Comparison of ENCODE assay signal across 1 cellular context in genomic region chr21:45075606-45076244, GRCh38.
TF ChIP-seq lines count a peak whose summit lies in the region.

No MANE protein-coding gene starts in this region.

TF ChIP-seq in K562, 482 proteins besides CTCF, POLR2A, EP300 and RAD21 (continued from another document):
- TF ChIP-seq TGIF2 (CRISPR knock-in tag; IDR thresholded peaks at IDR 0.05): no peak
- no peak for TF ChIP-seq RNF219 (CRISPR knock-in tag; IDR thresholded peaks at IDR 0.05)
- no peak for TF ChIP-seq MITF (IDR thresholded peaks at IDR 0.05)
- no peak for TF ChIP-seq MTF1 (CRISPR knock-in tag; IDR thresholded peaks at IDR 0.05; ENCODE audit: borderline replicate concordance)
- TF ChIP-seq CTCFL (IDR thresholded peaks at IDR 0.05; ENCODE audit: borderline replicate concordance, insufficient read depth, low read depth, low read length, poor library complexity, severe bottlenecking): no peak
- no peak for TF ChIP-seq ZNF124 (CRISPR knock-in tag; IDR thresholded peaks at IDR 0.05)
- no peak for TF ChIP-seq ZBTB33 (CRISPR knock-in tag; IDR thresholded peaks at IDR 0.05)
- no peak for TF ChIP-seq ZNF395 (CRISPR knock-in tag; IDR thresholded peaks at IDR 0.05)
- TF ChIP-seq SLC30A9 (CRISPR knock-in tag; IDR thresholded peaks at IDR 0.05): no peak
- no peak for TF ChIP-seq SREBF1 (IDR thresholded peaks at IDR 0.05; ENCODE audit: borderline replicate concordance, low read depth, low read length)
- TF ChIP-seq MBD1 (CRISPR knock-in tag; IDR thresholded peaks at IDR 0.05): peak; percentile 87
- 0 out of 2 replicates have a peak, but pooled peaks have one; percentile 25 for TF ChIP-seq HMBOX1 (IDR thresholded peaks at IDR 0.05)
- no peak for TF ChIP-seq TCF7 (IDR thresholded peaks at IDR 0.05; ENCODE audit: borderline replicate concordance)
- no peak for TF ChIP-seq ZNF77 (CRISPR knock-in tag; IDR thresholded peaks at IDR 0.05)
- 0 out of 2 replicates have a peak, but pooled peaks have one; percentile 0 for TF ChIP-seq FOSL1 (tag; conservative IDR thresholded peaks at IDR 0.05)
- no peak for TF ChIP-seq POLR3G (IDR thresholded peaks at IDR 0.05; ENCODE audit: extremely low read depth, insufficient read length, insufficient replicate concordance)
- TF ChIP-seq RNF2 (IDR thresholded peaks at IDR 0.05): 0 out of 2 replicates have a peak, but pooled peaks have one; percentile 7
- TF ChIP-seq TOE1 (IDR thresholded peaks at IDR 0.05; ENCODE audit: borderline replicate concordance): no peak
- TF ChIP-seq TOE1 (CRISPR knock-in tag; IDR thresholded peaks at IDR 0.05; ENCODE audit: borderline replicate concordance, low read depth): no peak
